29 cellular contexts compared by ENCODE assay signal in the genomic region with DNA sequence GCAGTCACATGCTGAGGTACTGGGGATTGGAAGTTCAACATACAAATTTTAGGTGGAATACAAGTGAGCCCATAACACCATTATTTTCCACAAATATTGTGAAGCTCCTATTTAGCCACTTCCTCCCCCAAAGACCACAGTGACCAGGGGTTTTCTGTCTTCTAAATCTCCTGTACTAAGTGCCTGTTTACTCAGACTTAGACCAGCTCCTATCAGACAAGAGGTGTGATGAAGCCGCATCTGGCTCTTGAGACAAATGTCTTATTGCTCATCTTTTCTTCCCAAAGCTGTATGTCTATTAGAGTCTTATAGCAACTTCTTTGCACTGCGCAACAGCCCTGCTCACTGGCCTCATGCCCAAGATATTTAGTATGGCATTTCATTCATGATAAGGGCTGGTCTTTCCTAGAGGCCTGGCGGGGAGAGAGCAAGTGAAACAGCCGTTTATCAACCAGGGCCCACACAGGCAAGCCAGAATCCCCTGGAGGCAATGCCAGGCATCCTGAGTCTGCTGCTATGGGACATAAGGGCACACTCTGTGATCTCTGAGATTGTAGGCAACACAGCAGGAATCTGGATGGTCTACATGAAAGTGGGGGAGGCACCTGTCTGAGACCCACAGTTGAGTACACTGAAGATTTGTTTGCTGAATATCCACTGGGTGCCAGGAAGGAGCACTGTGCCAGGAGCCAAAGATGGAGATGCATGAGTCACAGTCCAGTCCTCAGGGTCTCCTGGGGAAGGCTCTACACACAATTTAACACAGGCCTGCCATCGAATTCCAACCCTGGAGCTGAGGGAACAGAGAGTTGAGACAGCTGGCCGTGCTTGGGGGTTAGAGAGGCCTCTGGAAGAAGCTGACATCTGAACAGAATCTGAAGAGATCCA.
DNase-seq lines count a peak whose midpoint lies in the region; ATAC-seq lines count a peak whose summit lies in the region.
"Had no signal": no experiment of that assay in that cellular context is flagged by ENCODE, and none has a peak within 500 bp of the region (broad histone marks: within the 10 kb centered on the region; RNA-seq: fewer than 3 reads in every experiment).

No MANE protein-coding gene starts in this region.

- H3K27ac ChIP-seq in aorta (ENCODE audit: low read depth in 1 of 2, low read length in 2 of 2): peak overlapping the region; percentile 11 to 48
- H3K27ac ChIP-seq: skin epidermis, upper lobe of right lung had no signal

- no peaks in the 10 kb centered on the region for H3K9me3 Mint-ChIP-seq in natural killer cell treated with Interleukin-12 subunit alpha and Interleukin-12 subunit beta and Interleukin-15 and Interleukin-18, amount 100 ng/mL, for 72 hours
- H3K9me3 Mint-ChIP-seq in stimulated activated naive CD8-positive, alpha-beta T cell treated with anti-CD3 and anti-CD28 coated beads, Interleukin-15, amount 100 ng/mL, for 72 hours: peaks cover 0 to 9% of the 10 kb centered on the region in 2 donors
- H3K9me3 Mint-ChIP-seq: T-helper 1 cell treated with Interleukin-12 subunit alpha and Interleukin-12 subunit beta and Interleukin-4 antibody, amounts not matched to agents 30 μg/mL and 1 μg/mL, for 36 hours had no signal

- 16 to 18% methylated on average over 6 of the region's 6 CpGs for WGBS in aorta, 2 donors

- ATAC-seq in Right ventricle myocardium superior (ENCODE audit: poor library complexity) (peak; percentile 83), aorta (ENCODE audit: low FRiP score) (no peak)
- ATAC-seq in natural killer cell treated with Interleukin-12 subunit alpha and Interleukin-12 subunit beta and Interleukin-15 and Interleukin-18, amount 100 ng/mL, for 72 hours: peak; percentile 68
- no peak for ATAC-seq in stimulated activated naive CD8-positive, alpha-beta T cell treated with anti-CD3 and anti-CD28 coated beads, Interleukin-15, amount 100 ng/mL, for 72 hours
- ATAC-seq: gastroesophageal sphincter; naive thymus-derived CD8-positive, alpha-beta T cell; stimulated activated naive CD8-positive, alpha-beta T cell treated with anti-CD3 and anti-CD28 coated beads, Interleukin-15, Interleukin-2, amounts not matched to agents 100 U/mL and 50 U/mL, for 24 hours; upper lobe of right lung had no signal

- no peak overlapping the region for H3K4me3 ChIP-seq in aorta (ENCODE audit: low read length in 2 of 2)
- H3K4me3 ChIP-seq: upper lobe of right lung had no signal

- peaks cover 11 to 53% of the 10 kb centered on the region in 2 donors for H3K4me1 Mint-ChIP-seq in natural killer cell treated with Interleukin-12 subunit alpha and Interleukin-12 subunit beta and Interleukin-15 and Interleukin-18, amount 100 ng/mL, for 72 hours (ENCODE audit: low read depth in 2 of 2)
- H3K4me1 Mint-ChIP-seq in stimulated activated naive CD8-positive, alpha-beta T cell treated with anti-CD3 and anti-CD28 coated beads, Interleukin-15, amount 100 ng/mL, for 72 hours: peaks cover 15% of the 10 kb centered on the region

- H3K27me3 Mint-ChIP-seq in natural killer cell treated with Interleukin-12 subunit alpha and Interleukin-12 subunit beta and Interleukin-15 and Interleukin-18, amount 100 ng/mL, for 72 hours: no peaks in the 10 kb centered on the region
- peaks cover 11% of the 10 kb centered on the region for H3K27me3 Mint-ChIP-seq in stimulated activated naive CD8-positive, alpha-beta T cell treated with anti-CD3 and anti-CD28 coated beads, Interleukin-15, amount 100 ng/mL, for 72 hours
- H3K27me3 Mint-ChIP-seq: progenitor cell of endocrine pancreas had no signal

- peaks cover 1 to 8% of the 10 kb centered on the region in 2 donors for H3K4me1 ChIP-seq in aorta (ENCODE audit: control insufficient read depth in 1 of 2, insufficient read depth in 2 of 2, low read length in 2 of 2)
- H3K4me1 ChIP-seq: upper lobe of right lung had no signal

- no peak overlapping the region for H3K4me3 Mint-ChIP-seq in natural killer cell treated with Interleukin-12 subunit alpha and Interleukin-12 subunit beta and Interleukin-15 and Interleukin-18, amount 100 ng/mL, for 72 hours
- no peak overlapping the region for H3K4me3 Mint-ChIP-seq in stimulated activated naive CD8-positive, alpha-beta T cell treated with anti-CD3 and anti-CD28 coated beads, Interleukin-15, amount 100 ng/mL, for 72 hours
- H3K4me3 Mint-ChIP-seq: naive thymus-derived CD8-positive, alpha-beta T cell; T-helper 1 cell treated with Interleukin-12 subunit alpha and Interleukin-12 subunit beta and Interleukin-4 antibody, amounts not matched to agents 30 μg/mL and 1 μg/mL, for 36 hours had no signal

- no peaks in the 10 kb centered on the region for H3K9me3 ChIP-seq in aorta (ENCODE audit: control insufficient read depth, low read length)
- H3K9me3 ChIP-seq: gastroesophageal sphincter, upper lobe of right lung had no signal

- DNase-seq in NK-92 treated with Interleukin-12 subunit alpha and Interleukin-12 subunit beta, amount 100 ng/mL, for 24 hours (lab: John Stamatoyannopoulos, UW): peak; percentile 18
- DNase-seq in NK-92 (lab: John Stamatoyannopoulos, UW; ENCODE audit: unreplicated experiment) (no peak), Right ventricle myocardium superior (peak; percentile 59), aorta (peak in 1 of 2 donors; percentile 48), NCI-H524 treated with DMSO at 0.1 percent for 48 hours (lab: John Stamatoyannopoulos, UW) (no peak), DMS79 treated with DMSO at 0.1 percent for 48 hours (lab: John Stamatoyannopoulos, UW) (no peak)
- peak; percentile 72 for DNase-seq in natural killer cell treated with Interleukin-12 subunit alpha and Interleukin-12 subunit beta and Interleukin-15 and Interleukin-18, amount 100 ng/mL, for 72 hours (ENCODE audit: low spot score)
- no peak for DNase-seq in stimulated activated naive CD8-positive, alpha-beta T cell treated with anti-CD3 and anti-CD28 coated beads, Interleukin-15, amount 100 ng/mL, for 72 hours
- DNase-seq: 8988T; activated CD4-positive, alpha-beta T cell treated with anti-CD3 and anti-CD28 coated beads, Interleukin-2, amount 50 U/mL, for 4 hours; activated gamma-delta T cell; amniotic stem cell; caudate nucleus; H7; Kasumi-1; mesendoderm; naive thymus-derived CD8-positive, alpha-beta T cell; NCI-H1092 treated with DMSO at 0.1 percent for 48 hours; NCI-H2081; NCI-H524; OCI-M1; SHP77 treated with DMSO at 0.1 percent for 48 hours; stimulated activated CD4-positive, alpha-beta T cell treated with anti-CD3 and anti-CD28 coated beads, Interleukin-2, amount 100 ng/mL, for 48 hours; stimulated activated naive CD8-positive, alpha-beta T cell treated with anti-CD3 and anti-CD28 coated beads, Interleukin-15, Interleukin-2, amounts not matched to agents 100 U/mL and 50 U/mL, for 24 hours; upper lobe of right lung had no signal

- H3K27me3 ChIP-seq in aorta (ENCODE audit: control insufficient read depth in 1 of 2, insufficient read depth in 2 of 2, low read length in 1 of 2): no peaks in the 10 kb centered on the region
- H3K27me3 ChIP-seq: gastroesophageal sphincter, upper lobe of right lung had no signal

- no peak overlapping the region for H3K27ac Mint-ChIP-seq in natural killer cell treated with Interleukin-12 subunit alpha and Interleukin-12 subunit beta and Interleukin-15 and Interleukin-18, amount 100 ng/mL, for 72 hours
- no peak overlapping the region for H3K27ac Mint-ChIP-seq in stimulated activated naive CD8-positive, alpha-beta T cell treated with anti-CD3 and anti-CD28 coated beads, Interleukin-15, amount 100 ng/mL, for 72 hours
- H3K27ac Mint-ChIP-seq: naive thymus-derived CD8-positive, alpha-beta T cell; progenitor cell of endocrine pancreas; T-helper 1 cell treated with Interleukin-12 subunit alpha and Interleukin-12 subunit beta and Interleukin-4 antibody, amounts not matched to agents 30 μg/mL and 1 μg/mL, for 36 hours had no signal

- intact Hi-C loops in Right ventricle myocardium superior (cut with DNase I): no loop called here
- intact Hi-C loops in aorta (cut with DNase I): no loop called here

- H3K36me3 Mint-ChIP-seq in natural killer cell treated with Interleukin-12 subunit alpha and Interleukin-12 subunit beta and Interleukin-15 and Interleukin-18, amount 100 ng/mL, for 72 hours: peaks cover 4% of the 10 kb centered on the region
- H3K36me3 Mint-ChIP-seq: naive thymus-derived CD8-positive, alpha-beta T cell had no signal

- H3K36me3 ChIP-seq in aorta (ENCODE audit: control insufficient read depth in 1 of 2, insufficient read depth in 2 of 2, low read length in 1 of 2): no peaks in the 10 kb centered on the region
- H3K36me3 ChIP-seq: gastroesophageal sphincter, upper lobe of right lung had no signal

Comparison
In these comparisons a context has a peak if more than half of its experiments do, and no peak if none do; other contexts are left out.
1. DNase-seq: peak in NK-92 treated with Interleukin-12 subunit alpha and Interleukin-12 subunit beta, amount 100 ng/mL, for 24 hours (single experiment), Right ventricle myocardium superior (single experiment) and natural killer cell treated with Interleukin-12 subunit alpha and Interleukin-12 subunit beta and Interleukin-15 and Interleukin-18, amount 100 ng/mL, for 72 hours (single experiment); none in NK-92 (single experiment), stimulated activated naive CD8-positive, alpha-beta T cell treated with anti-CD3 and anti-CD28 coated beads, Interleukin-15, amount 100 ng/mL, for 72 hours (0 of 2), NCI-H524 treated with DMSO at 0.1 percent for 48 hours (single experiment) and DMS79 treated with DMSO at 0.1 percent for 48 hours (single experiment).
2. ATAC-seq: peak in Right ventricle myocardium superior (single experiment) and natural killer cell treated with Interleukin-12 subunit alpha and Interleukin-12 subunit beta and Interleukin-15 and Interleukin-18, amount 100 ng/mL, for 72 hours (2 of 2); none in aorta (single experiment) and stimulated activated naive CD8-positive, alpha-beta T cell treated with anti-CD3 and anti-CD28 coated beads, Interleukin-15, amount 100 ng/mL, for 72 hours (single experiment).